2 cellular contexts compared by ENCODE assay signal in genomic region chr4:81425087-81425486, GRCh38.
TF ChIP-seq lines count a peak whose summit lies in the region.

No MANE protein-coding gene starts in this region.

TF ChIP-seq in GM23338, 12 proteins besides CTCF, POLR2A, EP300 and RAD21 (continued from another document):
- TF ChIP-seq, protein P1, sequence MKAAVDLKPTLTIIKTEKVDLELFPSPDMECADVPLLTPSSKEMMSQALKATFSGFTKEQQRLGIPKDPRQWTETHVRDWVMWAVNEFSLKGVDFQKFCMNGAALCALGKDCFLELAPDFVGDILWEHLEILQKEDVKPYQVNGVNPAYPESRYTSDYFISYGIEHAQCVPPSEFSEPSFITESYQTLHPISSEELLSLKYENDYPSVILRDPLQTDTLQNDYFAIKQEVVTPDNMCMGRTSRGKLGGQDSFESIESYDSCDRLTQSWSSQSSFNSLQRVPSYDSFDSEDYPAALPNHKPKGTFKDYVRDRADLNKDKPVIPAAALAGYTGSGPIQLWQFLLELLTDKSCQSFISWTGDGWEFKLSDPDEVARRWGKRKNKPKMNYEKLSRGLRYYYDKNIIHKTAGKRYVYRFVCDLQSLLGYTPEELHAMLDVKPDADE (IDR thresholded peaks at IDR 0.05), result no peak
- TF ChIP-seq ZNF462 (CRISPR knock-in tag; IDR thresholded peaks at IDR 0.05), result no peak
- no peak for TF ChIP-seq EZH2phosphoT487 (IDR thresholded peaks at IDR 0.05; ENCODE audit: unreplicated experiment)
- no peak for TF ChIP-seq ZNF331 (CRISPR knock-in tag; IDR thresholded peaks at IDR 0.05; ENCODE audit: low read depth)
- TF ChIP-seq, protein P2, sequence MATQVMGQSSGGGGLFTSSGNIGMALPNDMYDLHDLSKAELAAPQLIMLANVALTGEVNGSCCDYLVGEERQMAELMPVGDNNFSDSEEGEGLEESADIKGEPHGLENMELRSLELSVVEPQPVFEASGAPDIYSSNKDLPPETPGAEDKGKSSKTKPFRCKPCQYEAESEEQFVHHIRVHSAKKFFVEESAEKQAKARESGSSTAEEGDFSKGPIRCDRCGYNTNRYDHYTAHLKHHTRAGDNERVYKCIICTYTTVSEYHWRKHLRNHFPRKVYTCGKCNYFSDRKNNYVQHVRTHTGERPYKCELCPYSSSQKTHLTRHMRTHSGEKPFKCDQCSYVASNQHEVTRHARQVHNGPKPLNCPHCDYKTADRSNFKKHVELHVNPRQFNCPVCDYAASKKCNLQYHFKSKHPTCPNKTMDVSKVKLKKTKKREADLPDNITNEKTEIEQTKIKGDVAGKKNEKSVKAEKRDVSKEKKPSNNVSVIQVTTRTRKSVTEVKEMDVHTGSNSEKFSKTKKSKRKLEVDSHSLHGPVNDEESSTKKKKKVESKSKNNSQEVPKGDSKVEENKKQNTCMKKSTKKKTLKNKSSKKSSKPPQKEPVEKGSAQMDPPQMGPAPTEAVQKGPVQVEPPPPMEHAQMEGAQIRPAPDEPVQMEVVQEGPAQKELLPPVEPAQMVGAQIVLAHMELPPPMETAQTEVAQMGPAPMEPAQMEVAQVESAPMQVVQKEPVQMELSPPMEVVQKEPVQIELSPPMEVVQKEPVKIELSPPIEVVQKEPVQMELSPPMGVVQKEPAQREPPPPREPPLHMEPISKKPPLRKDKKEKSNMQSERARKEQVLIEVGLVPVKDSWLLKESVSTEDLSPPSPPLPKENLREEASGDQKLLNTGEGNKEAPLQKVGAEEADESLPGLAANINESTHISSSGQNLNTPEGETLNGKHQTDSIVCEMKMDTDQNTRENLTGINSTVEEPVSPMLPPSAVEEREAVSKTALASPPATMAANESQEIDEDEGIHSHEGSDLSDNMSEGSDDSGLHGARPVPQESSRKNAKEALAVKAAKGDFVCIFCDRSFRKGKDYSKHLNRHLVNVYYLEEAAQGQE (IDR thresholded peaks at IDR 0.05; ENCODE audit: unreplicated experiment), result no peak
- TF ChIP-seq POLR2AphosphoS5 (IDR thresholded peaks at IDR 0.05; ENCODE audit: low read depth), result no peak
TF ChIP-seq in GM23338: peak in this region for 0.

TF ChIP-seq in WTC11, 78 proteins besides CTCF, POLR2A, EP300 and RAD21 (continued from another document):
- TF ChIP-seq ATF6 (CRISPR knock-in tag; IDR thresholded peaks at IDR 0.05) (no peak), ZNF263 (CRISPR knock-in tag; IDR thresholded peaks at IDR 0.05; ENCODE audit: low read depth) (no peak), GTF2I (CRISPR knock-in tag; conservative IDR thresholded peaks at IDR 0.05) (no peak), RORB (CRISPR knock-in tag; IDR thresholded peaks at IDR 0.05) (no peak), ATF3 (CRISPR knock-in tag; conservative IDR thresholded peaks at IDR 0.05) (no peak), NR2C2 (CRISPR knock-in tag; IDR thresholded peaks at IDR 0.05) (no peak), ZBTB43 (CRISPR knock-in tag; IDR thresholded peaks at IDR 0.05) (no peak), ETV6 (CRISPR knock-in tag; IDR thresholded peaks at IDR 0.05) (no peak), ATF1 (CRISPR knock-in tag; IDR thresholded peaks at IDR 0.05) (no peak)
TF ChIP-seq in WTC11: peak in this region for 0.
